ENCODE assay signal across 18 cellular contexts in the genomic region with DNA sequence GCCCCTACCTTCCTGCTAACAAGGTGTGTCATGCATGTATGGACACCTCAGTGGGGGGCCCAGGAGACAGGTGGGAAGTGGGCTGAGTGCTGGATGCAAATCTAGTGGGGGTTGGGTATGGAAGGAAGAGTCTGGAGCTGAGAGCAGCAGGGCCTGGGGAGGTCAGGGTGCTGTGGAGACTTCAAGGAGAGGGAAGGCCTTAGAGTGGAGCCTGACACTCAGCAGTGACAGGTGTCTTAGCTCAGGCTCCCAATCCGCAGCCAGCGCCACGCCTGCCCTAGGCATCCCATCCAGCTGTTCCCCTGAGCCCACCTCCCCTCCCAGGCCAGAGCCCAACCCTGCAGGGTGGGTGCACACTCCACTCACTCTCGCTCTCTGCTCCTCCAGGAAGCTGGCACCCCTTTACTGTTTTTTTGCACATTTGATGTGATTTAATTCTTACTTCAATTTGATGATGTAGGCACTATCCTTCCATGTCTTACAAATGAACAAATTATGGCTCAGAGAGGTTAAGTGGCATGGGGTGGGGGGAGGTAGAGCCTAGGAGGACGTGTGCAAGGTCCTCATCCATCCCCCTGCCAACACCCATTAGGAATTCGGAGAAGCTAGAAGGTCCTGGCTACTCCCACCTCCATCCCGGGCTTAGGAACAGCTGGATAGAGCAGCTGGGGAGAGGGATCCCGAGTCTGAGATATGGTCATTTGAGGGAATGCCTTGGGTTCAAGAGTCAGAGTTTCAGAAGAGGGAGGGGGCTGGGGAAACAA. TPM values are rescaled to one million over a fixed set of nuclear protein-coding genes. Genes with fewer than 3 reads are reported as not detected.
DNase-seq lines count a peak whose midpoint lies in the region; ATAC-seq, FAIRE-seq and TF ChIP-seq lines count a peak whose summit lies in the region.
"Had no signal": no experiment of that assay in that cellular context is flagged by ENCODE, and none has a peak within 500 bp of the region (broad histone marks: within the 10 kb centered on the region; RNA-seq: fewer than 3 reads in every experiment).

No MANE protein-coding gene starts in this region.

- peak overlapping the region; percentile 38; the same call in 1 of the 2 replicates for H2BK5ac ChIP-seq in H1 (ENCODE audit: low read depth, low read length)

- peak overlapping the region; percentile 18; the same call in 1 of the 2 replicates for H2BK15ac ChIP-seq in H1 (ENCODE audit: low read length)

- H3F3A ChIP-seq in neural progenitor cell (ENCODE audit: low read depth): peaks cover 32% of the 10 kb centered on the region

- no peak for FAIRE-seq in H1 (lab: Jason Lieb, UNC)
- FAIRE-seq: GM12892, islet of Langerhans had no signal

- TF ChIP-seq EP300 in H1 (IDR thresholded peaks at IDR 0.05; ENCODE audit: borderline replicate concordance in 1 of 2, low read depth in 2 of 2, low read length in 2 of 2): no peak

- peaks cover 14% of the 10 kb centered on the region for H3K27me3 Mint-ChIP-seq in neural progenitor cell (ENCODE audit: insufficient read depth, low read depth)

- no peak overlapping the region for H2AFZ ChIP-seq in H1 (ENCODE audit: low read length)
- H2AFZ ChIP-seq in neural progenitor cell (replicated peaks): no peak overlapping the region

- H3K36me3 ChIP-seq in HUES64 (ENCODE audit: insufficient read depth, low read length) (peaks cover 4% of the 10 kb centered on the region; the same call in 1 of the 2 replicates), H1 (ENCODE audit: control insufficient read depth in 2 of 4, insufficient read depth in 4 of 4, low read length in 3 of 4) (peaks cover 0 to 6% (median 1%) of the 10 kb centered on the region in 4 experiments; a peak in 1 of 8 replicates), neural progenitor cell (no peaks in the 10 kb centered on the region)
- H3K36me3 ChIP-seq: cardiac muscle cell had no signal

- POLR2A ChIA-PET in H1 (lab: Charles Lee; ENCODE audit: partially characterized antibody): interaction anchor here (1.1 to 3.8 kb wide), 13 partner anchors 8 to 170 kb away, joined by 3 to 15 read pairs (median 4); a partner anchor contains a TSS

- peak; percentile 28 for DNase-seq in ELF-1 (ENCODE audit: low read depth, low spot score)
- no peak for DNase-seq in H1 (ENCODE audit: low read depth in 1 of 2, low spot score in 2 of 2)
- no peak for DNase-seq in neural progenitor cell (ENCODE audit: low spot score)
- no peak for DNase-seq in stimulated activated naive CD4-positive, alpha-beta T cell (lab: John Stamatoyannopoulos, UW)
- DNase-seq: activated CD8-positive, alpha-beta memory T cell treated with anti-CD3 and anti-CD28 coated beads, Interleukin-2, amount 50 U/mL, for 48 hours; CD4-positive, alpha-beta T cell; foreskin melanocyte; midbrain; NCI-H2107; stimulated activated CD4-positive, alpha-beta T cell treated with anti-CD3 and anti-CD28 coated beads, Interleukin-2, amount 100 ng/mL, for 24 hours had no signal

- peak overlapping the region; percentile 6; the same call in 1 of the 2 replicates for H2BK12ac ChIP-seq in H1 (ENCODE audit: low read depth, low read length)

- ATAC-seq in HG03457 (IDR thresholded peaks at IDR 0.05; ENCODE audit: unreplicated experiment) (no peak), GM21528 (IDR thresholded peaks at IDR 0.05; ENCODE audit: low FRiP score, unreplicated experiment) (no peak)
- ATAC-seq: activated naive CD4-positive, alpha-beta T cell treated with anti-CD3 and anti-CD28 coated beads, Interleukin-2, amount 50 U/mL, for 72 hours had no signal

- CTCF ChIA-PET in H1 (lab: Charles Lee; ENCODE audit: partially characterized antibody): interaction anchor here (0.7 to 10.1 kb wide), 12 partner anchors 10 to 420 kb away, joined by 3 to 177 read pairs (median 4); a partner anchor contains a TSS

- no peak overlapping the region; the same call in 1 of the 2 replicates for H3K18ac ChIP-seq in H1 (ENCODE audit: extremely low read depth, low read length)

- H3K4me2 ChIP-seq in H1 (ENCODE audit: insufficient read depth in 1 of 2, low read depth in 2 of 2, low read length in 2 of 2): peak overlapping the region; percentile 52 to 79
- peak overlapping the region; percentile 96 for H3K4me2 ChIP-seq in neural progenitor cell

- H3K9ac ChIP-seq in HUES64 (ENCODE audit: low read depth, low read length) (no peak overlapping the region), H1 (replicated peaks in 1 of 4; ENCODE audit: extremely low read depth in 1 of 4, low read depth in 3 of 4, low read length in 3 of 4) (no peak overlapping the region), neural progenitor cell (no peak overlapping the region)

- H3K4me1 Mint-ChIP-seq in neural progenitor cell: peaks cover 31% of the 10 kb centered on the region

- no peak for TF ChIP-seq POLR2A in H1 (IDR thresholded peaks at IDR 0.05; ENCODE audit: control extremely low read depth in 1 of 2, low read depth in 2 of 2, low read length in 2 of 2)

- no peak overlapping the region for H3K14ac ChIP-seq in H1 (ENCODE audit: insufficient read length)

- peaks cover 4% of the 10 kb centered on the region for H3K36me3 Mint-ChIP-seq in neural progenitor cell
- H3K36me3 Mint-ChIP-seq: activated naive CD4-positive, alpha-beta T cell treated with anti-CD3 and anti-CD28 coated beads, Interleukin-2, amount 50 U/mL, for 72 hours had no signal

- H3K56ac ChIP-seq in H1 (replicated peaks; ENCODE audit: insufficient read length, low read depth, low read length): no peak overlapping the region

- H2BK120ac ChIP-seq in H1 (replicated peaks; ENCODE audit: low read depth, low read length): no peak overlapping the region

- H3K4me1 ChIP-seq in HUES64 (ENCODE audit: insufficient read depth, low read length): peaks cover 24% of the 10 kb centered on the region
- peaks cover 9 to 23% (median 18%) of the 10 kb centered on the region in 4 experiments for H3K4me1 ChIP-seq in H1 (replicated peaks in 1 of 4; ENCODE audit: control insufficient read depth in 3 of 4, insufficient read depth in 4 of 4, low read length in 3 of 4)
- H3K4me1 ChIP-seq in neural progenitor cell: peaks cover 30% of the 10 kb centered on the region

- peaks cover 2% of the 10 kb centered on the region; the same call in 1 of the 2 replicates for H3K23me2 ChIP-seq in H1 (ENCODE audit: low read depth, low read length)

- no peak overlapping the region for H3K23ac ChIP-seq in H1 (ENCODE audit: insufficient read length)

- peak overlapping the region; percentile 78 for H3K27ac Mint-ChIP-seq in neural progenitor cell
- H3K27ac Mint-ChIP-seq: activated naive CD4-positive, alpha-beta T cell treated with anti-CD3 and anti-CD28 coated beads, Interleukin-2, amount 50 U/mL, for 72 hours; CD4-positive, alpha-beta T cell had no signal

- no peak for TF ChIP-seq CTCF in H1 (IDR thresholded peaks at IDR 0.05; ENCODE audit: control extremely low read depth in 1 of 3, insufficient read depth in 1 of 3, low read depth in 1 of 3, low read length in 3 of 3)
- TF ChIP-seq CTCF in neural progenitor cell (IDR thresholded peaks at IDR 0.05): no peak

- no peak overlapping the region for H2BK20ac ChIP-seq in H1 (ENCODE audit: low read length)

- peak overlapping the region; percentile 1; the same call in 1 of the 2 replicates for H3K4me3 ChIP-seq in HUES64 (ENCODE audit: low read length)
- peak overlapping the region in 3 of 4 experiments; percentile 3 to 36 (median 15); a peak in 5 of 8 replicates for H3K4me3 ChIP-seq in H1 (ENCODE audit: extremely low read depth in 1 of 4, insufficient read depth in 2 of 4, low read depth in 3 of 4, low read length in 4 of 4)
- H3K4me3 ChIP-seq in neural progenitor cell: peak overlapping the region; percentile 94

- H4K20me1 ChIP-seq in H1 (replicated peaks in 1 of 2; ENCODE audit: control insufficient read depth in 1 of 2, insufficient read depth in 2 of 2, low read length in 2 of 2): peaks cover 3 to 23% of the 10 kb centered on the region in 2 experiments
- H4K20me1 ChIP-seq in neural progenitor cell (ENCODE audit: low read depth): peaks cover 65% of the 10 kb centered on the region

- H4K91ac ChIP-seq in H1 (replicated peaks; ENCODE audit: insufficient read length, low read length): no peak overlapping the region

- H3K27me3 ChIP-seq in HUES64 (ENCODE audit: insufficient read depth, low read length): peaks cover 15% of the 10 kb centered on the region
- no peaks in the 10 kb centered on the region for H3K27me3 ChIP-seq in H1 (replicated peaks in 1 of 4; ENCODE audit: control insufficient read depth in 3 of 4, extremely low read depth in 1 of 4, insufficient read depth in 3 of 4, low read length in 3 of 4)
- H3K27me3 ChIP-seq in neural progenitor cell: peaks cover 27% of the 10 kb centered on the region

- no peak overlapping the region for H2AK5ac ChIP-seq in H1 (ENCODE audit: low read depth, low read length)

- H3K9me3 ChIP-seq in HUES64 (ENCODE audit: insufficient read depth, low read depth, low read length): no peaks in the 10 kb centered on the region
- no peaks in the 10 kb centered on the region for H3K9me3 ChIP-seq in H1 (ENCODE audit: insufficient read depth in 2 of 2, low read depth in 1 of 2, low read length in 1 of 2)
- H3K9me3 ChIP-seq in neural progenitor cell (ENCODE audit: low read depth): no peaks in the 10 kb centered on the region

- no peak overlapping the region for H4K5ac ChIP-seq in H1 (ENCODE audit: insufficient read length, low read depth, low read length)

- WGBS in HUES64: 58% methylated on average over 7 of the region's 8 CpGs
- WGBS in H1 (ENCODE audit: extremely low coverage in 1 of 2, insufficient coverage in 1 of 2, insufficient read length in 1 of 2, insufficient replicate concordance in 2 of 2, low coverage in 1 of 2, low lambda C conversion rate in 2 of 2, missing lambda C conversion rate in 1 of 2), 2 experiments: 58% methylated on average over 8 of the region's 8 CpGs; no CpG with 5 or more reads in 1 of the 2 experiments

- H3K9me3 Mint-ChIP-seq in neural progenitor cell: no peaks in the 10 kb centered on the region
- H3K9me3 Mint-ChIP-seq: activated naive CD4-positive, alpha-beta T cell treated with anti-CD3 and anti-CD28 coated beads, Interleukin-2, amount 50 U/mL, for 72 hours; CD4-positive, alpha-beta T cell had no signal

- H3K27ac ChIP-seq in HUES64 (ENCODE audit: low read depth, low read length) (no peak overlapping the region), H1 (ENCODE audit: low read depth, low read length) (no peak overlapping the region), neural progenitor cell (peak overlapping the region; percentile 10)
- H3K27ac ChIP-seq: cardiac muscle cell had no signal

- peak overlapping the region; percentile 81 for H3K4me3 Mint-ChIP-seq in neural progenitor cell
- H3K4me3 Mint-ChIP-seq: CD4-positive, alpha-beta T cell had no signal

- no peak for TF ChIP-seq RAD21 in H1 (IDR thresholded peaks at IDR 0.05 in 1 of 2, conservative IDR thresholded peaks at IDR 0.05 in 1 of 2; ENCODE audit: low read depth in 2 of 2, low read length in 2 of 2)

- peaks cover 12% of the 10 kb centered on the region for H3K79me1 ChIP-seq in H1 (ENCODE audit: low read depth, low read length)

- H4K8ac ChIP-seq in H1 (ENCODE audit: extremely low read depth, insufficient read depth, low read length): no peak overlapping the region

- peaks cover 0 to 7% of the 10 kb centered on the region in 2 experiments; a peak in 1 of 4 replicates for H3K79me2 ChIP-seq in H1 (ENCODE audit: control insufficient read depth in 1 of 2, insufficient read depth in 2 of 2, low read length in 2 of 2)
- peaks cover 58% of the 10 kb centered on the region for H3K79me2 ChIP-seq in neural progenitor cell (ENCODE audit: low read depth)

- H3K4ac ChIP-seq in H1 (replicated peaks; ENCODE audit: insufficient read length, low read depth, low read length): no peak overlapping the region

RNA-seq across cellular contexts. Expression of a gene that starts 2.2 kb away (rescaled TPM):
- polyA plus RNA-seq in HUES64 (2013, experiment 1 of 2): 21.9 TPM
- polyA plus RNA-seq in HUES64 (2013, experiment 2 of 2): 23.0 TPM
- total RNA-seq in H1 (2021; fragmentation: NEBNext Ultra II Directional; extraction: Animal tissue kit (Norgen Biotek cat#: 25700)): 23.9 and 24.1 TPM in 2 replicates
- polyA plus RNA-seq in H1 (2011; rRNA removed): 21.9 and 31.8 TPM in 2 replicates
- 21.7 TPM for polyA plus RNA-seq in H1 (2011; cell fraction: cytosol; rRNA removed)
- polyA plus RNA-seq in H1 (2011; cell fraction: nucleus; rRNA removed): 37.0 TPM
- polyA plus RNA-seq in H1 (2012, experiment 1 of 2): 10.4 to 25.0 TPM (median 21.9 TPM) in 4 replicates
- 11.7 TPM for polyA plus RNA-seq in H1 (2012, experiment 2 of 2)
- 15.4 TPM for polyA plus RNA-seq in H1 (2013, experiment 1 of 2)
- polyA plus RNA-seq in H1 (2013, experiment 2 of 2): 15.9 TPM
- 14.7 and 17.9 TPM in 2 replicates for polyA minus RNA-seq in H1 (2011; rRNA and poly(A)+ RNA removed)
- 22.5 TPM for polyA minus RNA-seq in H1 (2011; cell fraction: cytosol; rRNA and poly(A)+ RNA removed)
- polyA minus RNA-seq in H1 (2011; cell fraction: nucleus; rRNA and poly(A)+ RNA removed): 24.7 TPM
- 18.1 and 68.1 TPM in 2 replicates for total RNA-seq in neural progenitor cell (ENCODE audit: low replicate concordance)

RNA-seq across cellular contexts. Expression of a gene that starts 16.4 kb away (rescaled TPM):
- polyA plus RNA-seq in HUES64 (2013, experiment 1 of 2): 71.7 TPM
- polyA plus RNA-seq in HUES64 (2013, experiment 2 of 2): 92.4 TPM
- total RNA-seq in H1 (2021; fragmentation: NEBNext Ultra II Directional; extraction: Animal tissue kit (Norgen Biotek cat#: 25700)): 108 and 117 TPM in 2 replicates
- 387 and 526 TPM in 2 replicates for polyA plus RNA-seq in H1 (2011; rRNA removed)
- polyA plus RNA-seq in H1 (2011; cell fraction: cytosol; rRNA removed): 143 TPM
- 360 TPM for polyA plus RNA-seq in H1 (2011; cell fraction: nucleus; rRNA removed)
- 137 to 183 TPM (median 169 TPM) in 4 replicates for polyA plus RNA-seq in H1 (2012, experiment 1 of 2)
- polyA plus RNA-seq in H1 (2012, experiment 2 of 2): 165 TPM
- 258 TPM for polyA plus RNA-seq in H1 (2013, experiment 1 of 2)
- 236 TPM for polyA plus RNA-seq in H1 (2013, experiment 2 of 2)
- polyA minus RNA-seq in H1 (2011; rRNA and poly(A)+ RNA removed): 66.1 and 115 TPM in 2 replicates
- polyA minus RNA-seq in H1 (2011; cell fraction: cytosol; rRNA and poly(A)+ RNA removed): 135 TPM
- 88.4 TPM for polyA minus RNA-seq in H1 (2011; cell fraction: nucleus; rRNA and poly(A)+ RNA removed)
- total RNA-seq in neural progenitor cell (ENCODE audit: low replicate concordance): 28.2 and 98.6 TPM in 2 replicates

RNA-seq across cellular contexts. Expression of a gene that starts 28.0 kb away (rescaled TPM):
- 2.1 TPM for polyA plus RNA-seq in HUES64 (2013, experiment 1 of 2)
- polyA plus RNA-seq in HUES64 (2013, experiment 2 of 2): 4.2 TPM
- 11.3 and 12.3 TPM in 2 replicates for total RNA-seq in H1 (2021; fragmentation: NEBNext Ultra II Directional; extraction: Animal tissue kit (Norgen Biotek cat#: 25700))
- 6.9 and 12.4 TPM in 2 replicates for polyA plus RNA-seq in H1 (2011; rRNA removed)
- 11.4 TPM for polyA plus RNA-seq in H1 (2011; cell fraction: cytosol; rRNA removed)
- 59.9 TPM for polyA plus RNA-seq in H1 (2011; cell fraction: nucleus; rRNA removed)
- polyA plus RNA-seq in H1 (2012, experiment 1 of 2): 9.1 to 21.1 TPM (median 16.5 TPM) in 4 replicates
- polyA plus RNA-seq in H1 (2012, experiment 2 of 2): 7.0 TPM
- polyA plus RNA-seq in H1 (2013, experiment 1 of 2): 8.8 TPM
- 6.7 TPM for polyA plus RNA-seq in H1 (2013, experiment 2 of 2)
- 5.8 and 5.9 TPM in 2 replicates for polyA minus RNA-seq in H1 (2011; rRNA and poly(A)+ RNA removed)
- polyA minus RNA-seq in H1 (2011; cell fraction: cytosol; rRNA and poly(A)+ RNA removed): 6.3 TPM
- polyA minus RNA-seq in H1 (2011; cell fraction: nucleus; rRNA and poly(A)+ RNA removed): 16.0 TPM
- total RNA-seq in neural progenitor cell (ENCODE audit: low replicate concordance): 4.7 and 8.0 TPM in 2 replicates
- total RNA-seq: SK-MEL-5 had no signal

RNA-seq across cellular contexts. Expression of a gene that starts 36.9 kb away (rescaled TPM):
- polyA plus RNA-seq in HUES64 (2013, experiment 1 of 2): 120 TPM
- 130 TPM for polyA plus RNA-seq in HUES64 (2013, experiment 2 of 2)
- 189 and 200 TPM in 2 replicates for total RNA-seq in H1 (2021; fragmentation: NEBNext Ultra II Directional; extraction: Animal tissue kit (Norgen Biotek cat#: 25700))
- polyA plus RNA-seq in H1 (2011; rRNA removed): 291 and 408 TPM in 2 replicates
- polyA plus RNA-seq in H1 (2011; cell fraction: cytosol; rRNA removed): 282 TPM
- 575 TPM for polyA plus RNA-seq in H1 (2011; cell fraction: nucleus; rRNA removed)
- 156 to 250 TPM (median 229 TPM) in 4 replicates for polyA plus RNA-seq in H1 (2012, experiment 1 of 2)
- polyA plus RNA-seq in H1 (2012, experiment 2 of 2): 230 TPM
- 181 TPM for polyA plus RNA-seq in H1 (2013, experiment 1 of 2)
- polyA plus RNA-seq in H1 (2013, experiment 2 of 2): 173 TPM
- 74.8 and 88.3 TPM in 2 replicates for polyA minus RNA-seq in H1 (2011; rRNA and poly(A)+ RNA removed)
- polyA minus RNA-seq in H1 (2011; cell fraction: cytosol; rRNA and poly(A)+ RNA removed): 85.4 TPM
- polyA minus RNA-seq in H1 (2011; cell fraction: nucleus; rRNA and poly(A)+ RNA removed): 119 TPM
- 61.2 and 146 TPM in 2 replicates for total RNA-seq in neural progenitor cell (ENCODE audit: low replicate concordance)

RNA-seq across cellular contexts. Expression of a gene that starts 53.1 kb away (rescaled TPM):
- polyA plus RNA-seq in HUES64 (2013, experiment 1 of 2): 2.1 TPM
- 1.8 TPM for polyA plus RNA-seq in HUES64 (2013, experiment 2 of 2)
- 6.1 and 6.4 TPM in 2 replicates for total RNA-seq in H1 (2021; fragmentation: NEBNext Ultra II Directional; extraction: Animal tissue kit (Norgen Biotek cat#: 25700))
- 13.8 and 15.6 TPM in 2 replicates for polyA plus RNA-seq in H1 (2011; rRNA removed)
- 11.9 TPM for polyA plus RNA-seq in H1 (2011; cell fraction: cytosol; rRNA removed)
- 23.7 TPM for polyA plus RNA-seq in H1 (2011; cell fraction: nucleus; rRNA removed)
- 4.5 to 8.2 TPM (median 6.2 TPM) in 4 replicates for polyA plus RNA-seq in H1 (2012, experiment 1 of 2)
- 5.1 TPM for polyA plus RNA-seq in H1 (2012, experiment 2 of 2)
- 4.7 TPM for polyA plus RNA-seq in H1 (2013, experiment 1 of 2)
- polyA plus RNA-seq in H1 (2013, experiment 2 of 2): 4.5 TPM
- polyA minus RNA-seq in H1 (2011; rRNA and poly(A)+ RNA removed): 3.8 and 4.3 TPM in 2 replicates
- 6.8 TPM for polyA minus RNA-seq in H1 (2011; cell fraction: cytosol; rRNA and poly(A)+ RNA removed)
- 3.4 TPM for polyA minus RNA-seq in H1 (2011; cell fraction: nucleus; rRNA and poly(A)+ RNA removed)
- total RNA-seq in neural progenitor cell (ENCODE audit: low replicate concordance): 0.09 and 0.58 TPM in 2 replicates
- total RNA-seq: CD4-positive, alpha-beta T cell had no signal

Comparison
In these comparisons a context has a peak if more than half of its experiments do, and no peak if none do; other contexts are left out.
1. H3K4me3 ChIP-seq: peak in every context shown above with its lines; median percentile 94 in neural progenitor cell; 15 in H1; 1 in HUES64.